ENCODE assay signal across 12 cellular contexts in genomic region chr15:72994778-72995177, GRCh38. TPM values are rescaled to one million over a fixed set of nuclear protein-coding genes. Genes with fewer than 3 reads are reported as not detected.
DNase-seq lines count a peak whose midpoint lies in the region; ATAC-seq and TF ChIP-seq lines count a peak whose summit lies in the region.
"Had no signal": no experiment of that assay in that cellular context is flagged by ENCODE, and none has a peak within 500 bp of the region (broad histone marks: within the 10 kb centered on the region; RNA-seq: fewer than 3 reads in every experiment).

No MANE protein-coding gene starts in this region.

- ATAC-seq in GM21390 (IDR thresholded peaks at IDR 0.05; ENCODE audit: unreplicated experiment) (no peak), HG02840 (IDR thresholded peaks at IDR 0.05; ENCODE audit: low FRiP score, unreplicated experiment) (no peak), HG02571 (IDR thresholded peaks at IDR 0.05; ENCODE audit: unreplicated experiment) (no peak)
- ATAC-seq: stimulated activated effector memory CD8-positive, alpha-beta T cell treated with anti-CD3 and anti-CD28 coated beads, Interleukin-12 subunit alpha, Interleukin-12 subunit beta, amount 100 ng/mL, for 72 hours had no signal

- in situ Hi-C loops in ACHN (cut with HindIII; ENCODE audit: low pct_ligation_motif_present, low pct_unique_long_range_greater_than_20kb, low sequenced_read_pairs) = no loop called here

- TF ChIP-seq CTCF in mesothelial cell of epicardium (IDR thresholded peaks at IDR 0.05; ENCODE audit: unreplicated experiment) = no peak

- peak overlapping the region; percentile 49 for H3K27ac ChIP-seq in caudate nucleus (ENCODE audit: low read depth, low read length)
- H3K27ac ChIP-seq: HL-60 had no signal

- H3K36me3 Mint-ChIP-seq in mesothelial cell of epicardium = no peaks in the 10 kb centered on the region
- H3K36me3 Mint-ChIP-seq: stimulated activated effector memory CD8-positive, alpha-beta T cell treated with anti-CD3 and anti-CD28 coated beads, Interleukin-12 subunit alpha, Interleukin-12 subunit beta, amount 100 ng/mL, for 72 hours had no signal

- H3K4me1 Mint-ChIP-seq in mesothelial cell of epicardium = peaks cover 28% of the 10 kb centered on the region
- H3K4me1 Mint-ChIP-seq: B cell; stimulated activated effector memory CD8-positive, alpha-beta T cell treated with anti-CD3 and anti-CD28 coated beads, Interleukin-12 subunit alpha, Interleukin-12 subunit beta, amount 100 ng/mL, for 72 hours had no signal

- no peak overlapping the region for H3K4me3 Mint-ChIP-seq in mesothelial cell of epicardium
- H3K4me3 Mint-ChIP-seq: B cell; stimulated activated effector memory CD8-positive, alpha-beta T cell treated with anti-CD3 and anti-CD28 coated beads, Interleukin-12 subunit alpha, Interleukin-12 subunit beta, amount 100 ng/mL, for 72 hours had no signal

- peak overlapping the region; percentile 47 for H3K27ac Mint-ChIP-seq in mesothelial cell of epicardium
- H3K27ac Mint-ChIP-seq: B cell; stimulated activated effector memory CD8-positive, alpha-beta T cell treated with anti-CD3 and anti-CD28 coated beads, Interleukin-12 subunit alpha, Interleukin-12 subunit beta, amount 100 ng/mL, for 72 hours had no signal

- H3K9me3 Mint-ChIP-seq in mesothelial cell of epicardium = no peaks in the 10 kb centered on the region
- H3K9me3 Mint-ChIP-seq: stimulated activated effector memory CD8-positive, alpha-beta T cell treated with anti-CD3 and anti-CD28 coated beads, Interleukin-12 subunit alpha, Interleukin-12 subunit beta, amount 100 ng/mL, for 72 hours had no signal

- H3K27me3 Mint-ChIP-seq in mesothelial cell of epicardium (ENCODE audit: low read depth) = peaks cover 6% of the 10 kb centered on the region

- peak; percentile 31 for DNase-seq in AG08396 (ENCODE audit: low spot score)
- peak; percentile 14 to 33 for DNase-seq in NCI-H1930 (lab: John Stamatoyannopoulos, UW)
- DNase-seq in caudate nucleus (lab: John Stamatoyannopoulos, UW) = peak in 9 of 61 donors; percentile 5 to 49 (median 10)
- no peak for DNase-seq in mesothelial cell of epicardium (ENCODE audit: low spot score in 2 of 2, unreplicated experiment in 2 of 2)
- DNase-seq in ACHN = no peak
- DNase-seq: foreskin melanocyte had no signal

RNA-seq across cellular contexts. Expression of gene NEO1, which starts 57.5 kb away (rescaled TPM):
- total RNA-seq in mesothelial cell of epicardium = 135 to 139 TPM (median 136 TPM) in 3 replicates

Comparison
In these comparisons a context has a peak if more than half of its experiments do, and no peak if none do; other contexts are left out.
1. DNase-seq: peak in AG08396 (single experiment) and NCI-H1930 (2 of 2); none in mesothelial cell of epicardium (0 of 2) and ACHN (single experiment).